9 cellular contexts compared by ENCODE assay signal in genomic region chrX:1323315-1323714, GRCh38. TPM values are rescaled to one million over a fixed set of nuclear protein-coding genes. Genes with fewer than 3 reads are reported as not detected.
DNase-seq lines count a peak whose midpoint lies in the region; ATAC-seq and TF ChIP-seq lines count a peak whose summit lies in the region.
"Had no signal": no experiment of that assay in that cellular context is flagged by ENCODE, and none has a peak within 500 bp of the region (broad histone marks: within the 10 kb centered on the region; RNA-seq: fewer than 3 reads in every experiment).

No MANE protein-coding gene starts in this region.

- peaks cover 0 to 4% (median 0%) of the 10 kb centered on the region in 3 donors for H3K4me1 ChIP-seq in esophagus squamous epithelium

- no peak overlapping the region for H3K4me3 ChIP-seq in esophagus squamous epithelium

- TF ChIP-seq POLR2A in esophagus squamous epithelium (IDR thresholded peaks at IDR 0.05) = no peak

- ATAC-seq in HG02885 (IDR thresholded peaks at IDR 0.05; ENCODE audit: poor library complexity, unreplicated experiment) = peak; percentile 83

- no peaks in the 10 kb centered on the region for H3K36me3 ChIP-seq in esophagus squamous epithelium

- intact Hi-C loops in esophagus squamous epithelium (cut with DNase I) = no loop called here

- peak; percentile 40 for DNase-seq in activated gamma-delta T cell treated with Interleukin-2 at 50 U/mL for 16 hours
- DNase-seq in activated gamma-delta T cell (lab: John Stamatoyannopoulos, UW) = no peak
- peak; percentile 82 for DNase-seq in NOMO-1 treated with dmso at 0.1 percent for 144 hours (lab: John Stamatoyannopoulos, UW; ENCODE audit: unreplicated experiment)
- DNase-seq in activated T-cell treated with anti-CD3 and anti-CD28 coated beads for 4 hours = peak; percentile 31
- DNase-seq in hepatic stellate cell (ENCODE audit: low spot score) = peak; percentile 45
- peak; percentile 26 for DNase-seq in stimulated activated CD8-positive, alpha-beta memory T cell treated with anti-CD3 and anti-CD28 coated beads, Interleukin-12 subunit alpha, Interleukin-12 subunit beta, amount 100 ng/mL, for 24 hours (ENCODE audit: extremely low read depth)
- no peak for DNase-seq in esophagus squamous epithelium (lab: John Stamatoyannopoulos, UW)

- no peak overlapping the region for H3K27ac ChIP-seq in esophagus squamous epithelium

- no peaks in the 10 kb centered on the region for H3K27me3 ChIP-seq in esophagus squamous epithelium

- 12 to 18% methylated on average over 6 to 8 of the region's 10 CpGs for WGBS in esophagus squamous epithelium, 2 donors

- no peaks in the 10 kb centered on the region for H3K9me3 ChIP-seq in esophagus squamous epithelium

- peak in 2 of 6 experiments; percentile 30 to 35 for TF ChIP-seq CTCF in esophagus squamous epithelium (IDR thresholded peaks at IDR 0.05)

RNA-seq across cellular contexts. Expression of gene IL3RA, which starts 13.3 kb away (rescaled TPM):
- total RNA-seq in esophagus squamous epithelium = 10 to 100 TPM in 1 of 4 donors, 1 to 10 TPM in 1, under 1 TPM in 1, not detected in 1; 0.92 to 12.3 (median 5.9) TPM

RNA-seq across cellular contexts. Expression of gene CSF2RA, which starts 54.7 kb away (rescaled TPM):
- total RNA-seq in esophagus squamous epithelium = 1 to 10 TPM in 3 of 4 donors, under 1 TPM in 1; 0.66 to 7.1 (median 4.2) TPM
- total RNA-seq: fibroblast of lung had no signal

Comparison
In these comparisons a context has a peak if more than half of its experiments do, and no peak if none do; other contexts are left out.
1. DNase-seq: peak in activated gamma-delta T cell treated with Interleukin-2 at 50 U/mL for 16 hours (single experiment), NOMO-1 treated with dmso at 0.1 percent for 144 hours (single experiment), activated T-cell treated with anti-CD3 and anti-CD28 coated beads for 4 hours (single experiment), hepatic stellate cell (single experiment) and stimulated activated CD8-positive, alpha-beta memory T cell treated with anti-CD3 and anti-CD28 coated beads, Interleukin-12 subunit alpha, Interleukin-12 subunit beta, amount 100 ng/mL, for 24 hours (single experiment); none in activated gamma-delta T cell (single experiment) and esophagus squamous epithelium (single experiment).